In the genomic region with DNA sequence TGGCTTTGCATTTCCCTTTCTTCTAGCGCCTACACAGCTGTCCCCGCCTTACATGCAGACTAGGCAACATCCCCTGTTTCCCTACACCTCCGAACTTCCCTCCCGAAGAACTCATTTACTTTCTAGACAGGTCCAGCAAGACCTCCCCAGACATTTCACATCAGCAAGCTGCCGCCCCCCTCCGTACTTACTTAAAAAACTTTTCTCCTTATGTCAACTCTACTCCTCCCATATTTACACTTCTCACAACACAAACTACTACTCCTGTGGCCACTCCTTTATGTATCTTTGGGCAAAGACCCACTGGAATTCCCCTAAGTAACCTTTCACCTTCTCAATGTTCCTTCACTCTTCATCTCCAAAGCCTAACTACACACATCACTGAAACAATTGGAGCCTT, we compare ENCODE assay signal across 16 cellular contexts. TPM values are rescaled to one million over a fixed set of nuclear protein-coding genes. Genes with fewer than 3 reads are reported as not detected.
A peak's percentile ranks its signal among the peaks of the same experiment; 100 is the strongest.
DNase-seq lines count a peak whose midpoint lies in the region; ATAC-seq and TF ChIP-seq lines count a peak whose summit lies in the region.
"Had no signal": no experiment of that assay in that cellular context is flagged by ENCODE, and none has a peak within 500 bp of the region (broad histone marks: within the 10 kb centered on the region; RNA-seq: fewer than 3 reads in every experiment).

No MANE protein-coding gene starts in this region.

- H3K36me3 Mint-ChIP-seq in Calu3 (ENCODE audit: insufficient read depth, unreplicated experiment) = no peaks in the 10 kb centered on the region
- H3K36me3 Mint-ChIP-seq: CD4-positive, CD25-positive, alpha-beta regulatory T cell; CD8-positive, alpha-beta memory T cell had no signal

- no peak overlapping the region for H2BK15ac ChIP-seq in mesendoderm (replicated peaks; ENCODE audit: low read depth)

- WGBS in hepatocyte (ENCODE audit: low lambda C conversion rate, missing lambda C conversion rate) = 53% methylated on average over 6 of the region's 6 CpGs
- no CpG with 5 or more reads among the region's 6 CpGs for WGBS in mesendoderm (ENCODE audit: extremely low coverage, insufficient coverage, low lambda C conversion rate)
- WGBS in stomach, 5 donors = 30 to 48% (median 37%) methylated on average over 6 of the region's 6 CpGs

- intact Hi-C loops in stomach (cut with DNase I; ENCODE audit: low total_unique reads) (loop anchor here (10.0 kb wide), 1 partner anchor 144 kb away; no protein-coding TSS in a partner anchor), Calu3 (cut with micrococcal nuclease; ENCODE audit: unreplicated experiment) (no loop called here)

- peak overlapping the region; percentile 17 for H3K4me2 ChIP-seq in hepatocyte
- H3K4me2 ChIP-seq in mesendoderm (ENCODE audit: low read length) = no peak overlapping the region
- H3K4me2 ChIP-seq: BLaER1 had no signal

- H3K4me3 ChIP-seq in hepatocyte (no peak overlapping the region), mesendoderm (ENCODE audit: low read length) (no peak overlapping the region), stomach (no peak overlapping the region)
- H3K4me3 ChIP-seq: BLaER1, GM23248 had no signal

- no peak overlapping the region for H2BK5ac ChIP-seq in mesendoderm (ENCODE audit: low read length)

- no peaks in the 10 kb centered on the region for H3K36me3 ChIP-seq in hepatocyte (replicated peaks; ENCODE audit: insufficient read depth, low read depth)
- H3K36me3 ChIP-seq in mesendoderm (ENCODE audit: control insufficient read depth, insufficient read depth, low read length) = no peaks in the 10 kb centered on the region
- H3K36me3 ChIP-seq in stomach = no peaks in the 10 kb centered on the region
- H3K36me3 ChIP-seq: BLaER1 had no signal

- H4K5ac ChIP-seq in mesendoderm (ENCODE audit: low read length) = no peak overlapping the region

- ATAC-seq in HG03439 (IDR thresholded peaks at IDR 0.05; ENCODE audit: unreplicated experiment) = no peak
- ATAC-seq: HCT116 had no signal

- no peak overlapping the region for H2AFZ ChIP-seq in hepatocyte

- no peak for TF ChIP-seq EP300 in stomach (IDR thresholded peaks at IDR 0.05)

- H3K9ac ChIP-seq in mesendoderm (ENCODE audit: low read length) = no peak overlapping the region
- H3K9ac ChIP-seq: BLaER1, GM23248 had no signal

- no TSS peak for BruUV-seq in Calu3 (replicated peaks; lab: Mats Ljungman, UMichigan)

- H3K9me2 ChIP-seq in hepatocyte (replicated peaks; ENCODE audit: insufficient read depth) = no peaks in the 10 kb centered on the region

- no peak for TF ChIP-seq POLR2A in stomach (IDR thresholded peaks at IDR 0.05)

- no peak overlapping the region for H3K23ac ChIP-seq in mesendoderm (ENCODE audit: low read length)

- peak overlapping the region; percentile 23 for H3K27ac ChIP-seq in hepatocyte
- H3K27ac ChIP-seq in mesendoderm (ENCODE audit: low read depth, low read length) = no peak overlapping the region
- H3K27ac ChIP-seq in stomach = peak overlapping the region in 4 of 5 donors; percentile 35 to 66 (median 52)
- H3K27ac ChIP-seq: BLaER1, C4-2B, GM23248 had no signal

- no peak overlapping the region for H2BK120ac ChIP-seq in mesendoderm (ENCODE audit: low read depth, low read length)

- H3K27me3 Mint-ChIP-seq in Calu3 (ENCODE audit: unreplicated experiment) = peaks cover 20% of the 10 kb centered on the region

- H3K9me3 Mint-ChIP-seq in Calu3 (ENCODE audit: low read depth, unreplicated experiment) = no peaks in the 10 kb centered on the region
- H3K9me3 Mint-ChIP-seq: CD4-positive, CD25-positive, alpha-beta regulatory T cell; CD8-positive, alpha-beta memory T cell; H9 had no signal

- H3K4me3 Mint-ChIP-seq in Calu3 (ENCODE audit: low read depth, unreplicated experiment) = no peak overlapping the region
- H3K4me3 Mint-ChIP-seq: B cell; CD4-positive, CD25-positive, alpha-beta regulatory T cell; CD8-positive, alpha-beta memory T cell; H9 had no signal

- H3K79me2 ChIP-seq in hepatocyte (no peaks in the 10 kb centered on the region), mesendoderm (ENCODE audit: control insufficient read depth, insufficient read depth, low read length) (peaks cover 8% of the 10 kb centered on the region)

- H3K79me1 ChIP-seq in mesendoderm (ENCODE audit: low read length) = no peaks in the 10 kb centered on the region

- DNase-seq in hepatocyte (ENCODE audit: low spot score) (peak; percentile 8), mesendoderm (no peak), stomach (no peak), Calu3 (no peak)
- DNase-seq in stimulated activated CD8-positive, alpha-beta memory T cell treated with anti-CD3 and anti-CD28 coated beads, Interleukin-4, amount 100 ng/mL, for 48 hours = no peak
- DNase-seq: CD4-positive, CD25-positive, alpha-beta regulatory T cell; CD8-positive, alpha-beta memory T cell; DMS53; DMS79 treated with DMSO at 0.1 percent for 48 hours; GM23248; H9 had no signal

- H4K8ac ChIP-seq in mesendoderm (ENCODE audit: low read depth, low read length) = no peak overlapping the region

- H3K27me3 ChIP-seq in hepatocyte = no peaks in the 10 kb centered on the region
- H3K27me3 ChIP-seq in mesendoderm (ENCODE audit: insufficient read depth, low read length, poor library complexity) = no peaks in the 10 kb centered on the region
- H3K27me3 ChIP-seq in stomach = no peaks in the 10 kb centered on the region
- H3K27me3 ChIP-seq: BLaER1 had no signal

- peak overlapping the region; percentile 34 for H3K56ac ChIP-seq in mesendoderm (ENCODE audit: low read length)

- H3K9me3 ChIP-seq in hepatocyte (ENCODE audit: low read depth) (no peaks in the 10 kb centered on the region), stomach (no peaks in the 10 kb centered on the region)
- H3K9me3 ChIP-seq: BLaER1 had no signal

- H3K4ac ChIP-seq in mesendoderm (ENCODE audit: low read depth, low read length) = no peak overlapping the region

- CTCF ChIA-PET in Calu3 (lab: Charles Lee) = no interaction called here

- no peak overlapping the region for H2AK5ac ChIP-seq in mesendoderm (ENCODE audit: low read length)

- no peak overlapping the region for H3K18ac ChIP-seq in mesendoderm (ENCODE audit: low read length)

- H4K20me1 ChIP-seq in hepatocyte (ENCODE audit: insufficient read depth, poor library complexity, severe bottlenecking) = no peaks in the 10 kb centered on the region
- H4K20me1 ChIP-seq: BLaER1 had no signal

- TF ChIP-seq CTCF in hepatocyte (IDR thresholded peaks at IDR 0.05; ENCODE audit: poor library complexity) = no peak
- no peak for TF ChIP-seq CTCF in stomach (IDR thresholded peaks at IDR 0.05)
- no peak for TF ChIP-seq CTCF in Calu3 (IDR thresholded peaks at IDR 0.05; ENCODE audit: unreplicated experiment)

- H3K4me1 Mint-ChIP-seq in Calu3 (ENCODE audit: low read depth, unreplicated experiment) = no peaks in the 10 kb centered on the region
- H3K4me1 Mint-ChIP-seq: B cell; CD4-positive, CD25-positive, alpha-beta regulatory T cell; CD8-positive, alpha-beta memory T cell had no signal

- H3K4me1 ChIP-seq in hepatocyte (ENCODE audit: insufficient read depth) = peaks cover 7% of the 10 kb centered on the region
- H3K4me1 ChIP-seq in mesendoderm (ENCODE audit: control insufficient read depth, low read depth, low read length) = no peaks in the 10 kb centered on the region
- peaks cover 0 to 6% (median 0%) of the 10 kb centered on the region in 4 donors for H3K4me1 ChIP-seq in stomach
- H3K4me1 ChIP-seq: BLaER1 had no signal

- H3K27ac Mint-ChIP-seq in Calu3 (ENCODE audit: unreplicated experiment) = no peak overlapping the region
- H3K27ac Mint-ChIP-seq: B cell; CD4-positive, CD25-positive, alpha-beta regulatory T cell; CD8-positive, alpha-beta memory T cell; H9 had no signal

RNA-seq across cellular contexts. Expression of a gene that starts 20.4 kb away (rescaled TPM):
- total RNA-seq in hepatocyte (13.8 and 22.0 TPM in 2 replicates), stomach (10 to 100 TPM; 15.4 to 45.5 (median 32.1) TPM), Calu3 (2022) (27.9 and 29.2 TPM in 2 replicates)
- polyA plus RNA-seq in hepatocyte (5.2 and 5.4 TPM in 2 replicates), stomach (10 to 100 TPM; 10.9 to 20.2 (median 10.9) TPM)
- 16.3 TPM for polyA plus RNA-seq in mesendoderm (2013, experiment 1 of 2)
- polyA plus RNA-seq in mesendoderm (2013, experiment 2 of 2) = 16.2 TPM
